In genomic region chr4:117700111-117700892, GRCh38 we compare ENCODE assay signal across 14 cellular contexts.
DNase-seq lines count a peak whose midpoint lies in the region; ATAC-seq, FAIRE-seq and TF ChIP-seq lines count a peak whose summit lies in the region.
"Had no signal": no experiment of that assay in that cellular context is flagged by ENCODE, and none has a peak within 500 bp of the region (broad histone marks: within the 10 kb centered on the region; RNA-seq: fewer than 3 reads in every experiment).

No MANE protein-coding gene starts in this region.

- H3K36me3 ChIP-seq in psoas muscle (ENCODE audit: insufficient read depth in 1 of 2, low read depth in 1 of 2), result no peaks in the 10 kb centered on the region
- H3K36me3 ChIP-seq: spleen had no signal

- ATAC-seq in GM21529 (IDR thresholded peaks at IDR 0.05; ENCODE audit: unreplicated experiment) (peak; percentile 63), natural killer cell (no peak), psoas muscle (no peak)

- DNase-seq in ELF-1 (ENCODE audit: low read depth, low spot score) (peak; percentile 5), NB4 (ENCODE audit: low read depth) (peak; percentile 28), glomerular visceral epithelial cell (ENCODE audit: extremely low spot score) (peak; percentile 2), frontal cortex (ENCODE audit: low spot score in 2 of 2) (no peak), natural killer cell (no peak), psoas muscle (no peak)
- no peak for DNase-seq in activated CD4-positive, alpha-beta T cell treated with anti-CD3 and anti-CD28 coated beads for 4 hours
- DNase-seq: activated CD8-positive, alpha-beta memory T cell treated with anti-CD3 and anti-CD28 coated beads for 24 hours; GDM1; kidney glomerular epithelial cell; NCI-H446 treated with DMSO at 0.1 percent for 48 hours; spleen had no signal

- no peaks in the 10 kb centered on the region for H3K4me1 ChIP-seq in psoas muscle
- H3K4me1 ChIP-seq: spleen had no signal

- intact Hi-C loops in natural killer cell (cut with micrococcal nuclease) (no loop called here), psoas muscle (cut with DNase I) (no loop called here)

- H3K9me3 ChIP-seq in psoas muscle, result no peaks in the 10 kb centered on the region
- H3K9me3 ChIP-seq: spleen had no signal

- H3K27ac Mint-ChIP-seq in natural killer cell, result no peak overlapping the region

- WGBS in psoas muscle, 3 donors, result 80 to 84% (median 83%) methylated on average over 3 of the region's 3 CpGs

- H3K4me1 Mint-ChIP-seq in natural killer cell, result no peaks in the 10 kb centered on the region

- peaks cover 0 to under 1% of the 10 kb centered on the region in 2 donors for H3K9me3 Mint-ChIP-seq in natural killer cell

- H3K27me3 ChIP-seq in psoas muscle (ENCODE audit: insufficient read depth in 3 of 3, low read length in 2 of 3), result no peaks in the 10 kb centered on the region
- H3K27me3 ChIP-seq: spleen had no signal

- no peak for FAIRE-seq in frontal cortex (lab: Jason Lieb, UNC)
- FAIRE-seq: colon had no signal

- H3K27ac ChIP-seq in psoas muscle, result no peak overlapping the region
- H3K27ac ChIP-seq: spleen had no signal

- TF ChIP-seq POLR2A in NB4 (IDR thresholded peaks at IDR 0.05; ENCODE audit: extremely low read depth, insufficient read length), result no peak

- no peaks in the 10 kb centered on the region for H3K27me3 Mint-ChIP-seq in natural killer cell (ENCODE audit: low read depth in 2 of 2)

- H3K4me3 Mint-ChIP-seq in natural killer cell, result no peak overlapping the region

- TF ChIP-seq CTCF in NB4 (IDR thresholded peaks at IDR 0.05; ENCODE audit: low read depth, low read length) (peak; percentile 32), natural killer cell (IDR thresholded peaks at IDR 0.05) (no peak), psoas muscle (IDR thresholded peaks at IDR 0.05) (no peak)

- no peaks in the 10 kb centered on the region for H3K36me3 Mint-ChIP-seq in natural killer cell

- H3K4me3 ChIP-seq in NB4 (ENCODE audit: low read depth, low read length) (no peak overlapping the region), psoas muscle (no peak overlapping the region)
- H3K4me3 ChIP-seq: spleen had no signal

Comparison
In these comparisons a context has a peak if more than half of its experiments do, and no peak if none do; other contexts are left out.
1. DNase-seq: peak in ELF-1 (single experiment), NB4 (single experiment) and glomerular visceral epithelial cell (single experiment); none in frontal cortex (0 of 2), natural killer cell (single experiment), activated CD4-positive, alpha-beta T cell treated with anti-CD3 and anti-CD28 coated beads for 4 hours (0 of 2) and psoas muscle (0 of 2).